22 cellular contexts compared by ENCODE assay signal in genomic region chr11:292211-293121, GRCh38. TPM values are rescaled to one million over a fixed set of nuclear protein-coding genes. Genes with fewer than 3 reads are reported as not detected.
DNase-seq lines count a peak whose midpoint lies in the region; ATAC-seq, FAIRE-seq and TF ChIP-seq lines count a peak whose summit lies in the region.
"Had no signal": no experiment of that assay in that cellular context is flagged by ENCODE, and none has a peak within 500 bp of the region (broad histone marks: within the 10 kb centered on the region; RNA-seq: fewer than 3 reads in every experiment).

No MANE protein-coding gene starts in this region.

- no peak overlapping the region for H3K4me3 Mint-ChIP-seq in activated CD4-positive, alpha-beta T cell treated with anti-CD3 and anti-CD28 coated beads for 36 hours
- no peak overlapping the region for H3K4me3 Mint-ChIP-seq in activated CD4-positive, alpha-beta T cell treated with anti-CD3 and anti-CD28 coated beads, Interleukin-2, amount 10 ng/mL, durations not matched to agents 24 days and 14 days
- H3K4me3 Mint-ChIP-seq: stimulated activated memory B cell treated with anti-CD40 and anti-IgM and Interleukin-4, amounts not matched to agents 10 μg/mL and 1 μg/mL and 100 μg/mL, for 72 hours had no signal

- H4K8ac ChIP-seq in neuronal stem cell (ENCODE audit: low read depth, low read length), result peak overlapping the region; percentile 17

- TF ChIP-seq RAD21 in K562 (CRISPR knock-in tag; conservative IDR thresholded peaks at IDR 0.05 in 1 of 2, IDR thresholded peaks at IDR 0.05 in 1 of 2), result no peak

- no peak for ATAC-seq in activated CD4-positive, alpha-beta T cell treated with anti-CD3 and anti-CD28 coated beads for 36 hours
- no peak for ATAC-seq in K562
- ATAC-seq: stimulated activated memory B cell treated with anti-CD40 and anti-IgM and Interleukin-4, amounts not matched to agents 10 μg/mL and 1 μg/mL and 100 μg/mL, for 72 hours had no signal

- TF ChIP-seq CTCF in K562 (IDR thresholded peaks at IDR 0.05 in 2 of 3, conservative IDR thresholded peaks at IDR 0.05 in 1 of 3; ENCODE audit: insufficient read depth in 2 of 3, low read depth in 1 of 3, low read length in 3 of 3), result no peak

- no peaks in the 10 kb centered on the region for H3K9me3 Mint-ChIP-seq in activated CD4-positive, alpha-beta T cell treated with anti-CD3 and anti-CD28 coated beads for 36 hours (ENCODE audit: low read depth)
- H3K9me3 Mint-ChIP-seq in activated CD4-positive, alpha-beta T cell treated with anti-CD3 and anti-CD28 coated beads, Interleukin-2, amount 10 ng/mL, durations not matched to agents 24 days and 14 days, result no peaks in the 10 kb centered on the region
- H3K9me3 Mint-ChIP-seq: stimulated activated memory B cell treated with anti-CD40 and anti-IgM and Interleukin-4, amounts not matched to agents 10 μg/mL and 1 μg/mL and 100 μg/mL, for 72 hours had no signal

- no peak overlapping the region for H3K4ac ChIP-seq in neuronal stem cell (ENCODE audit: low read length)

- POLR2A ChIA-PET in activated CD4-positive, alpha-beta T cell treated with anti-CD3 and anti-CD28 coated beads for 36 hours (lab: Charles Lee), result no interaction called here
- POLR2A ChIA-PET in K562 (lab: Yijun Ruan, JAX), result interaction anchor here (0.5 to 1.5 kb wide), 4 partner anchors 15 to 478 kb away, joined by 3 read pairs; partner anchors contain the start of genes BET1L, NLRP6 and RIC8A

- H3K4me1 Mint-ChIP-seq in activated CD4-positive, alpha-beta T cell treated with anti-CD3 and anti-CD28 coated beads for 36 hours, result peaks cover 21% of the 10 kb centered on the region
- peaks cover 18% of the 10 kb centered on the region for H3K4me1 Mint-ChIP-seq in activated CD4-positive, alpha-beta T cell treated with anti-CD3 and anti-CD28 coated beads, Interleukin-2, amount 10 ng/mL, durations not matched to agents 24 days and 14 days

- intact Hi-C loops in activated CD4-positive, alpha-beta T cell treated with anti-CD3 and anti-CD28 coated beads for 36 hours (cut with DNase I, micrococcal nuclease), result no loop called here
- intact Hi-C loops in activated CD4-positive, alpha-beta T cell treated with anti-CD3 and anti-CD28 coated beads, Interleukin-2, amount 10 ng/mL, durations not matched to agents 24 days and 14 days (cut with micrococcal nuclease), result no loop called here
- intact Hi-C loops in K562 (cut with micrococcal nuclease), result no loop called here

- no peak overlapping the region for H2AK5ac ChIP-seq in neuronal stem cell (ENCODE audit: low read depth, low read length)

- H4K20me1 ChIP-seq in K562 (replicated peaks; ENCODE audit: control insufficient read depth, insufficient read depth, low read length), result no peaks in the 10 kb centered on the region

- H3K9me3 ChIP-seq in K562 (replicated peaks; ENCODE audit: control insufficient read depth, insufficient read depth, low read depth, low read length) (no peaks in the 10 kb centered on the region), neuronal stem cell (replicated peaks in 1 of 2; ENCODE audit: control insufficient read depth in 2 of 2, insufficient read depth in 1 of 2, low read depth in 1 of 2, low read length in 2 of 2) (no peaks in the 10 kb centered on the region)
- H3K9me3 ChIP-seq: esophagus squamous epithelium, SJSA1, transverse colon had no signal

- no peak overlapping the region for H2BK120ac ChIP-seq in neuronal stem cell (ENCODE audit: low read depth, low read length)

- in situ Hi-C loops in K562 (cut with MboI), result no loop called here

- H3K23ac ChIP-seq in neuronal stem cell (ENCODE audit: low read depth, low read length, poor library complexity), result peak overlapping the region; percentile 65

- peak; percentile 12 for DNase-seq in activated CD4-positive, alpha-beta T cell treated with anti-CD3 and anti-CD28 coated beads for 36 hours
- no peak for DNase-seq in activated CD4-positive, alpha-beta T cell treated with anti-CD3 and anti-CD28 coated beads, Interleukin-2, amount 10 ng/mL, durations not matched to agents 24 days and 14 days
- DNase-seq in K562 (ENCODE audit: extremely low read depth in 1 of 4, low spot score in 3 of 4) (no peak), neuronal stem cell (ENCODE audit: low spot score) (no peak), SW480 (ENCODE audit: low spot score) (no peak), kidney tubule cell (ENCODE audit: low spot score) (no peak)
- DNase-seq: activated CD4-positive, alpha-beta T cell treated with anti-CD3 and anti-CD28 coated beads for 48 hours; DND-41; esophagus squamous epithelium; head of caudate nucleus; NCI-H2107; NCI-H69; nucleus accumbens; OCI-M1; small intestine; T1000; transverse colon had no signal

- H3K27me3 Mint-ChIP-seq in activated CD4-positive, alpha-beta T cell treated with anti-CD3 and anti-CD28 coated beads for 36 hours, result no peaks in the 10 kb centered on the region
- peaks cover 5% of the 10 kb centered on the region for H3K27me3 Mint-ChIP-seq in activated CD4-positive, alpha-beta T cell treated with anti-CD3 and anti-CD28 coated beads, Interleukin-2, amount 10 ng/mL, durations not matched to agents 24 days and 14 days

- H3K36me3 ChIP-seq in K562 (ENCODE audit: control insufficient read depth, insufficient read depth, low read length) (peaks cover 60% of the 10 kb centered on the region; the same call in 2 of the 3 replicates), neuronal stem cell (replicated peaks in 1 of 2; ENCODE audit: control insufficient read depth in 2 of 2, insufficient read depth in 2 of 2, low read length in 2 of 2) (peaks cover 23 to 31% of the 10 kb centered on the region in 2 donors)
- H3K36me3 ChIP-seq: SJSA1, transverse colon had no signal

- FAIRE-seq in K562 (lab: Jason Lieb, UNC), result no peak
- FAIRE-seq: A204.1, islet of Langerhans, small intestine had no signal

- H3K27ac Mint-ChIP-seq in activated CD4-positive, alpha-beta T cell treated with anti-CD3 and anti-CD28 coated beads for 36 hours, result no peak overlapping the region
- H3K27ac Mint-ChIP-seq in activated CD4-positive, alpha-beta T cell treated with anti-CD3 and anti-CD28 coated beads, Interleukin-2, amount 10 ng/mL, durations not matched to agents 24 days and 14 days, result no peak overlapping the region
- H3K27ac Mint-ChIP-seq: stimulated activated memory B cell treated with anti-CD40 and anti-IgM and Interleukin-4, amounts not matched to agents 10 μg/mL and 1 μg/mL and 100 μg/mL, for 72 hours had no signal

- H3K27ac ChIP-seq in K562 (ENCODE audit: extremely low read depth, low read depth, low read length) (no peak overlapping the region), neuronal stem cell (replicated peaks; ENCODE audit: low read length) (no peak overlapping the region)
- H3K27ac ChIP-seq: esophagus squamous epithelium, SJSA1, transverse colon had no signal

- peaks cover 16% of the 10 kb centered on the region for H3K36me3 Mint-ChIP-seq in activated CD4-positive, alpha-beta T cell treated with anti-CD3 and anti-CD28 coated beads for 36 hours (ENCODE audit: low read depth)
- peaks cover 23% of the 10 kb centered on the region for H3K36me3 Mint-ChIP-seq in activated CD4-positive, alpha-beta T cell treated with anti-CD3 and anti-CD28 coated beads, Interleukin-2, amount 10 ng/mL, durations not matched to agents 24 days and 14 days (ENCODE audit: low read depth)

- H3K9me1 ChIP-seq in K562 (ENCODE audit: control insufficient read depth, insufficient read depth, low read length), result no peaks in the 10 kb centered on the region

- H2BK15ac ChIP-seq in neuronal stem cell (ENCODE audit: low read length), result no peak overlapping the region

- H3K14ac ChIP-seq in neuronal stem cell (ENCODE audit: low read length), result no peak overlapping the region

- TF ChIP-seq POLR2A in K562 (conservative IDR thresholded peaks at IDR 0.05), result no peak

- no peak for TF ChIP-seq EP300 in K562 (IDR thresholded peaks at IDR 0.05; ENCODE audit: low read length)

- no peak overlapping the region for H2BK12ac ChIP-seq in neuronal stem cell (ENCODE audit: low read length)

- peaks cover 7% of the 10 kb centered on the region for H3K79me1 ChIP-seq in neuronal stem cell (ENCODE audit: low read depth, low read length)

- CTCF ChIA-PET in activated CD4-positive, alpha-beta T cell treated with anti-CD3 and anti-CD28 coated beads for 36 hours (lab: Charles Lee), result interaction anchor here (0.7 to 2.0 kb wide), 2 partner anchors 13 to 25 kb away, joined by 4 to 7 read pairs; no protein-coding TSS in a partner anchor
- CTCF ChIA-PET in K562 (lab: Yijun Ruan, JAX; ENCODE audit: low intra/inter-chr PET ratio), result no interaction called here

- no peak overlapping the region for H2AFZ ChIP-seq in K562 (ENCODE audit: low read depth, low read length)
- H2AFZ ChIP-seq in neuronal stem cell (ENCODE audit: low read length), result no peak overlapping the region

- WGBS in K562 (ENCODE audit: insufficient coverage, low coverage, missing lambda C conversion rate), result 88% methylated on average over 21 of the region's 29 CpGs
- no CpG with 5 or more reads among the region's 29 CpGs for whole genome bisulfite sequencing in neuronal stem cell (ENCODE audit: extremely low coverage in 2 of 2, insufficient read length in 2 of 2, insufficient replicate concordance in 1 of 2), 2 donors

- H3K27me3 ChIP-seq in K562 (ENCODE audit: control insufficient read depth in 2 of 2, insufficient read depth in 2 of 2, low read length in 2 of 2), result no peaks in the 10 kb centered on the region
- H3K27me3 ChIP-seq in neuronal stem cell (ENCODE audit: control insufficient read depth in 3 of 3, insufficient read depth in 3 of 3, low read depth in 1 of 3, low read length in 3 of 3), result peaks cover 0 to 11% (median 0%) of the 10 kb centered on the region in 3 experiments

- H4K91ac ChIP-seq in neuronal stem cell (ENCODE audit: low read depth, low read length, poor library complexity), result no peak overlapping the region

- H3K4me1 ChIP-seq in K562 (replicated peaks in 1 of 2; ENCODE audit: control insufficient read depth in 2 of 2, insufficient read depth in 2 of 2, low read length in 2 of 2) (peaks cover 13 to 90% of the 10 kb centered on the region in 2 experiments; a peak in 4 of 5 replicates), neuronal stem cell (ENCODE audit: control insufficient read depth in 2 of 2, insufficient read depth in 1 of 2, low read depth in 1 of 2, low read length in 2 of 2) (peaks cover 12 to 14% of the 10 kb centered on the region in 2 donors)

- H3K4me3 ChIP-seq in K562 (no peak overlapping the region), neuronal stem cell (ENCODE audit: low read length in 2 of 2) (no peak overlapping the region)
- H3K4me3 ChIP-seq: esophagus squamous epithelium, SJSA1, transverse colon had no signal

- peaks cover 32% of the 10 kb centered on the region for H3K79me2 ChIP-seq in K562 (ENCODE audit: control insufficient read depth, insufficient read depth, low read length)

- H3K4me2 ChIP-seq in K562 (ENCODE audit: insufficient read depth, low read length) (no peak overlapping the region), neuronal stem cell (ENCODE audit: insufficient read depth, low read length, poor library complexity, severe bottlenecking) (no peak overlapping the region)

- H3K18ac ChIP-seq in neuronal stem cell (ENCODE audit: low read length), result no peak overlapping the region

- peak overlapping the region in 1 of 2 experiments; percentile 40; a peak in 2 of 4 replicates for H3K9ac ChIP-seq in K562 (ENCODE audit: insufficient read depth in 1 of 2, low read depth in 2 of 2, low read length in 2 of 2)
- H3K9ac ChIP-seq in neuronal stem cell (ENCODE audit: low read depth, low read length, poor library complexity), result no peak overlapping the region

- BruUV-seq in K562 (replicated peaks; lab: Mats Ljungman, UMichigan), result no TSS peak

- H2BK5ac ChIP-seq in neuronal stem cell (ENCODE audit: low read length), result peak overlapping the region; percentile 82

RNA-seq across cellular contexts. Expression of gene PGGHG, which starts 3.5 kb away (rescaled TPM):
- total RNA-seq in activated CD4-positive, alpha-beta T cell treated with anti-CD3 and anti-CD28 coated beads for 36 hours, result 10 to 100 TPM; 73.4 to 82.3 TPM
- total RNA-seq in activated CD4-positive, alpha-beta T cell treated with anti-CD3 and anti-CD28 coated beads, Interleukin-2, amount 10 ng/mL, durations not matched to agents 24 days and 14 days, result 136 and 142 TPM in 2 replicates
- total RNA-seq in K562 (2011; cell fraction: chromatin; rRNA removed; ENCODE audit: low replicate concordance), result 121 and 331 TPM in 2 replicates
- total RNA-seq in K562 (2011; cell fraction: nucleolus; rRNA removed), result 233 and 250 TPM in 2 replicates
- 139 and 152 TPM in 2 replicates for total RNA-seq in K562 (2011; cell fraction: nucleoplasm; rRNA removed)
- 25.7 and 34.3 TPM in 2 replicates for total RNA-seq in K562 (2014; rRNA removed)
- 3.3 and 5.1 TPM in 2 replicates for total RNA-seq in K562 (2014; rRNA removed; fragmentation: Illumina TruSeq; extraction: Trizol)
- 13.8 and 15.2 TPM in 2 replicates for total RNA-seq in K562 (2015; rRNA removed; fragmentation: Illumina TruSeq; extraction: Trizol)
- total RNA-seq in K562 (2021), result 55.9 and 73.1 TPM in 2 replicates
- polyA plus RNA-seq in K562 (2011; rRNA removed), result 18.1 and 48.0 TPM in 2 replicates
- 11.1 and 18.3 TPM in 2 replicates for polyA plus RNA-seq in K562 (2011; cell fraction: cytosol; rRNA removed)
- polyA plus RNA-seq in K562 (2011; cell fraction: nucleus; rRNA removed), result 636 and 650 TPM in 2 replicates
- polyA plus RNA-seq in K562 (2012), result 54.9 and 131 TPM in 2 replicates
- 18.3 and 23.2 TPM in 2 replicates for polyA plus RNA-seq in K562 (2014; fragmentation: Illumina TruSeq; extraction: Trizol)
- under 1 TPM; 0.38 to 0.84 TPM for polyA plus RNA-seq in K562 (2014; fragmentation: Nextera tagmentation; extraction: Ambion mirVana)
- polyA plus RNA-seq in K562 (2014; rRNA removed), result 74.2 and 85.1 TPM in 2 replicates
- 2.3 TPM in 2 replicates for polyA minus RNA-seq in K562 (2011; rRNA and poly(A)+ RNA removed)
- 4.9 and 8.6 TPM in 2 replicates for polyA minus RNA-seq in K562 (2011; cell fraction: cytosol; rRNA and poly(A)+ RNA removed)
- 43.4 and 50.0 TPM in 2 replicates for polyA minus RNA-seq in K562 (2011; cell fraction: nucleus; rRNA and poly(A)+ RNA removed)
- 50.4 TPM for polyA plus RNA-seq in neuronal stem cell (2013, experiment 1 of 2)
- polyA plus RNA-seq in neuronal stem cell (2013, experiment 2 of 2), result 48.9 TPM

RNA-seq across cellular contexts. Expression of gene IFITM5, which starts 6.9 kb away (rescaled TPM):
- not detected for total RNA-seq in activated CD4-positive, alpha-beta T cell treated with anti-CD3 and anti-CD28 coated beads for 36 hours
- total RNA-seq in activated CD4-positive, alpha-beta T cell treated with anti-CD3 and anti-CD28 coated beads, Interleukin-2, amount 10 ng/mL, durations not matched to agents 24 days and 14 days, result not detected in 2 replicates
- not detected in 2 replicates for total RNA-seq in K562 (2011; cell fraction: chromatin; rRNA removed; ENCODE audit: low replicate concordance)
- not detected in 2 replicates for total RNA-seq in K562 (2011; cell fraction: nucleolus; rRNA removed)
- not detected in 2 replicates for total RNA-seq in K562 (2011; cell fraction: nucleoplasm; rRNA removed)
- total RNA-seq in K562 (2014; rRNA removed) (not detected in 2 replicates), K562 (2014; rRNA removed; fragmentation: Illumina TruSeq; extraction: Trizol) (not detected in 2 replicates), K562 (2015; rRNA removed; fragmentation: Illumina TruSeq; extraction: Trizol) (not detected in 2 replicates), K562 (2021) (not detected in 2 replicates)
- polyA plus RNA-seq in K562 (2011; rRNA removed) (not detected in 2 replicates), K562 (2014; fragmentation: Illumina TruSeq; extraction: Trizol) (not detected in 2 replicates), K562 (2014; fragmentation: Nextera tagmentation; extraction: Ambion mirVana) (not detected), K562 (2014; rRNA removed) (0.19 TPM in 1 of 2 replicates, not detected in the other)
- not detected in 2 replicates for polyA plus RNA-seq in K562 (2011; cell fraction: cytosol; rRNA removed)
- not detected in 2 replicates for polyA plus RNA-seq in K562 (2011; cell fraction: nucleus; rRNA removed)
- not detected in 2 replicates for polyA plus RNA-seq in K562 (2012)
- polyA minus RNA-seq in K562 (2011; rRNA and poly(A)+ RNA removed), result not detected in 2 replicates
- polyA minus RNA-seq in K562 (2011; cell fraction: cytosol; rRNA and poly(A)+ RNA removed), result not detected in 2 replicates
- polyA minus RNA-seq in K562 (2011; cell fraction: nucleus; rRNA and poly(A)+ RNA removed), result not detected in 2 replicates
- not detected for polyA plus RNA-seq in neuronal stem cell (2013, experiment 1 of 2)
- 0.06 TPM for polyA plus RNA-seq in neuronal stem cell (2013, experiment 2 of 2)
- total RNA-seq: esophagus squamous epithelium, mononuclear cell, SJSA1, transverse colon had no signal
- polyA plus RNA-seq: small intestine had no signal

RNA-seq across cellular contexts. Expression of gene NLRP6, which starts 14.3 kb away (rescaled TPM):
- total RNA-seq in activated CD4-positive, alpha-beta T cell treated with anti-CD3 and anti-CD28 coated beads for 36 hours, result under 1 TPM; 0.32 to 0.57 TPM
- 3.2 and 3.5 TPM in 2 replicates for total RNA-seq in activated CD4-positive, alpha-beta T cell treated with anti-CD3 and anti-CD28 coated beads, Interleukin-2, amount 10 ng/mL, durations not matched to agents 24 days and 14 days
- total RNA-seq in K562 (2011; cell fraction: chromatin; rRNA removed; ENCODE audit: low replicate concordance), result 0.51 TPM in 1 of 2 replicates, not detected in the other
- 0.26 and 0.67 TPM in 2 replicates for total RNA-seq in K562 (2011; cell fraction: nucleolus; rRNA removed)
- total RNA-seq in K562 (2011; cell fraction: nucleoplasm; rRNA removed), result 0.22 and 0.46 TPM in 2 replicates
- total RNA-seq in K562 (2014; rRNA removed), result 0.08 and 0.14 TPM in 2 replicates
- not detected in 2 replicates for total RNA-seq in K562 (2014; rRNA removed; fragmentation: Illumina TruSeq; extraction: Trizol)
- not detected in 2 replicates for total RNA-seq in K562 (2015; rRNA removed; fragmentation: Illumina TruSeq; extraction: Trizol)
- total RNA-seq in K562 (2021), result 0.18 TPM in 1 of 2 replicates, not detected in the other
- polyA plus RNA-seq in K562 (2011; rRNA removed), result 0.03 TPM in 1 of 2 replicates, not detected in the other
- 0.03 TPM in 1 of 2 replicates, not detected in the other for polyA plus RNA-seq in K562 (2011; cell fraction: cytosol; rRNA removed)
- 0.06 TPM in 2 replicates for polyA plus RNA-seq in K562 (2011; cell fraction: nucleus; rRNA removed)
- 0.42 and 0.73 TPM in 2 replicates for polyA plus RNA-seq in K562 (2012)
- polyA plus RNA-seq in K562 (2014; fragmentation: Illumina TruSeq; extraction: Trizol), result not detected in 2 replicates
- not detected for polyA plus RNA-seq in K562 (2014; fragmentation: Nextera tagmentation; extraction: Ambion mirVana)
- 0.15 and 0.16 TPM in 2 replicates for polyA plus RNA-seq in K562 (2014; rRNA removed)
- polyA minus RNA-seq in K562 (2011; rRNA and poly(A)+ RNA removed), result not detected in 2 replicates
- polyA minus RNA-seq in K562 (2011; cell fraction: cytosol; rRNA and poly(A)+ RNA removed), result not detected in 2 replicates
- 0.11 TPM in 1 of 2 replicates, not detected in the other for polyA minus RNA-seq in K562 (2011; cell fraction: nucleus; rRNA and poly(A)+ RNA removed)
- polyA plus RNA-seq in neuronal stem cell (2013, experiment 1 of 2), result not detected
- polyA plus RNA-seq in neuronal stem cell (2013, experiment 2 of 2), result not detected
- total RNA-seq: SJSA1 had no signal

RNA-seq across cellular contexts. Expression of gene IFITM2, which starts 15.2 kb away (rescaled TPM):
- total RNA-seq in activated CD4-positive, alpha-beta T cell treated with anti-CD3 and anti-CD28 coated beads for 36 hours, result 100 to 1,000 TPM; 451 to 474 TPM
- total RNA-seq in activated CD4-positive, alpha-beta T cell treated with anti-CD3 and anti-CD28 coated beads, Interleukin-2, amount 10 ng/mL, durations not matched to agents 24 days and 14 days, result 659 and 674 TPM in 2 replicates
- total RNA-seq in K562 (2011; cell fraction: chromatin; rRNA removed; ENCODE audit: low replicate concordance), result 6.5 and 20.8 TPM in 2 replicates
- 47.0 and 138 TPM in 2 replicates for total RNA-seq in K562 (2011; cell fraction: nucleolus; rRNA removed)
- total RNA-seq in K562 (2011; cell fraction: nucleoplasm; rRNA removed), result 31.5 and 44.9 TPM in 2 replicates
- 52.8 and 187 TPM in 2 replicates for total RNA-seq in K562 (2014; rRNA removed)
- total RNA-seq in K562 (2014; rRNA removed; fragmentation: Illumina TruSeq; extraction: Trizol), result 137 and 145 TPM in 2 replicates
- total RNA-seq in K562 (2015; rRNA removed; fragmentation: Illumina TruSeq; extraction: Trizol), result 290 and 356 TPM in 2 replicates
- 693 and 698 TPM in 2 replicates for total RNA-seq in K562 (2021)
- 205 and 655 TPM in 2 replicates for polyA plus RNA-seq in K562 (2011; rRNA removed)
- 600 and 1,150 TPM in 2 replicates for polyA plus RNA-seq in K562 (2011; cell fraction: cytosol; rRNA removed)
- polyA plus RNA-seq in K562 (2011; cell fraction: nucleus; rRNA removed), result 59.9 and 198 TPM in 2 replicates
- polyA plus RNA-seq in K562 (2012), result 488 and 506 TPM in 2 replicates
- polyA plus RNA-seq in K562 (2014; fragmentation: Illumina TruSeq; extraction: Trizol), result 472 and 547 TPM in 2 replicates
- polyA plus RNA-seq in K562 (2014; fragmentation: Nextera tagmentation; extraction: Ambion mirVana), result 1,000 to 10,000 TPM; 3,629 to 4,872 TPM
- 255 and 328 TPM in 2 replicates for polyA plus RNA-seq in K562 (2014; rRNA removed)
- 69.9 and 190 TPM in 2 replicates for polyA minus RNA-seq in K562 (2011; rRNA and poly(A)+ RNA removed)
- polyA minus RNA-seq in K562 (2011; cell fraction: cytosol; rRNA and poly(A)+ RNA removed), result 143 and 401 TPM in 2 replicates
- 14.8 and 71.3 TPM in 2 replicates for polyA minus RNA-seq in K562 (2011; cell fraction: nucleus; rRNA and poly(A)+ RNA removed)
- 660 TPM for polyA plus RNA-seq in neuronal stem cell (2013, experiment 1 of 2)
- polyA plus RNA-seq in neuronal stem cell (2013, experiment 2 of 2), result 657 TPM

RNA-seq across cellular contexts. Expression of gene IFITM1, which starts 21.4 kb away (rescaled TPM):
- total RNA-seq in activated CD4-positive, alpha-beta T cell treated with anti-CD3 and anti-CD28 coated beads for 36 hours, result 100 to 1,000 TPM; 248 to 285 TPM
- 241 and 256 TPM in 2 replicates for total RNA-seq in activated CD4-positive, alpha-beta T cell treated with anti-CD3 and anti-CD28 coated beads, Interleukin-2, amount 10 ng/mL, durations not matched to agents 24 days and 14 days
- total RNA-seq in K562 (2011; cell fraction: chromatin; rRNA removed; ENCODE audit: low replicate concordance), result 394 and 929 TPM in 2 replicates
- 1,445 and 1,483 TPM in 2 replicates for total RNA-seq in K562 (2011; cell fraction: nucleolus; rRNA removed)
- total RNA-seq in K562 (2011; cell fraction: nucleoplasm; rRNA removed), result 1,061 and 1,262 TPM in 2 replicates
- total RNA-seq in K562 (2014; rRNA removed) (793 and 818 TPM in 2 replicates), K562 (2014; rRNA removed; fragmentation: Illumina TruSeq; extraction: Trizol) (572 and 787 TPM in 2 replicates), K562 (2015; rRNA removed; fragmentation: Illumina TruSeq; extraction: Trizol) (979 and 985 TPM in 2 replicates), K562 (2021) (691 and 717 TPM in 2 replicates)
- polyA plus RNA-seq in K562 (2011; rRNA removed) (900 and 1,311 TPM in 2 replicates), K562 (2014; fragmentation: Illumina TruSeq; extraction: Trizol) (1,966 and 1,984 TPM in 2 replicates), K562 (2014; fragmentation: Nextera tagmentation; extraction: Ambion mirVana) (1,000 to 10,000 TPM; 4,252 to 5,579 TPM), K562 (2014; rRNA removed) (974 and 999 TPM in 2 replicates)
- 2,724 and 2,737 TPM in 2 replicates for polyA plus RNA-seq in K562 (2011; cell fraction: cytosol; rRNA removed)
- polyA plus RNA-seq in K562 (2011; cell fraction: nucleus; rRNA removed), result 780 and 1,049 TPM in 2 replicates
- 1,084 and 1,212 TPM in 2 replicates for polyA plus RNA-seq in K562 (2012)
- polyA minus RNA-seq in K562 (2011; rRNA and poly(A)+ RNA removed), result 752 and 801 TPM in 2 replicates
- 577 and 662 TPM in 2 replicates for polyA minus RNA-seq in K562 (2011; cell fraction: cytosol; rRNA and poly(A)+ RNA removed)
- 139 and 266 TPM in 2 replicates for polyA minus RNA-seq in K562 (2011; cell fraction: nucleus; rRNA and poly(A)+ RNA removed)
- 171 TPM for polyA plus RNA-seq in neuronal stem cell (2013, experiment 1 of 2)
- 162 TPM for polyA plus RNA-seq in neuronal stem cell (2013, experiment 2 of 2)
